ENCODE assay signal across 26 cellular contexts in genomic region chr3:184503647-184504046, GRCh38. TPM values are rescaled to one million over a fixed set of nuclear protein-coding genes. Genes with fewer than 3 reads are reported as not detected.
"Had no signal": no experiment of that assay in that cellular context is flagged by ENCODE, and none has a peak within 500 bp of the region (broad histone marks: within the 10 kb centered on the region; RNA-seq: fewer than 3 reads in every experiment).

No MANE protein-coding gene starts in this region.

- H3K36me3 ChIP-seq: neutrophil, pancreas, suprapubic skin, transverse colon, uterus had no signal

- H3K4me1 Mint-ChIP-seq: activated CD4-positive, alpha-beta T cell treated with anti-CD3 and anti-CD28 coated beads, Interleukin-2, amount 10 ng/mL, durations not matched to agents 24 days and 14 days; activated naive CD4-positive, alpha-beta T cell treated with anti-CD3 and anti-CD28 coated beads, Interleukin-2, amount 10 ng/mL, durations not matched to agents 7 days and 5 days; activated naive CD8-positive, alpha-beta T cell treated with anti-CD3 and anti-CD28 coated beads, Interleukin-2, amount 50 U/mL, for 24 hours; stimulated activated naive CD8-positive, alpha-beta T cell treated with anti-CD3 and anti-CD28 coated beads, Interleukin-15, amount 100 ng/mL, for 72 hours had no signal

- H3K27ac Mint-ChIP-seq: activated CD4-positive, alpha-beta T cell treated with anti-CD3 and anti-CD28 coated beads, Interleukin-2, amount 10 ng/mL, durations not matched to agents 24 days and 14 days; activated CD8-positive, alpha-beta T cell treated with anti-CD3 and anti-CD28 coated beads, Interleukin-2, amount 10 ng/mL, durations not matched to agents 7 days and 5 days; activated naive CD4-positive, alpha-beta T cell treated with anti-CD3 and anti-CD28 coated beads, Interleukin-2, amount 10 ng/mL, durations not matched to agents 7 days and 5 days; activated naive CD8-positive, alpha-beta T cell treated with anti-CD3 and anti-CD28 coated beads, Interleukin-2, amount 50 U/mL, for 24 hours; mesothelial cell of epicardium; natural killer cell treated with Interleukin-12 subunit alpha and Interleukin-12 subunit beta and Interleukin-15 and Interleukin-18, amount 100 ng/mL, for 72 hours; stimulated activated naive CD8-positive, alpha-beta T cell treated with anti-CD3 and anti-CD28 coated beads, Interleukin-15, amount 100 ng/mL, for 72 hours had no signal

- H3K36me3 Mint-ChIP-seq: activated naive CD4-positive, alpha-beta T cell treated with anti-CD3 and anti-CD28 coated beads, Interleukin-2, amount 10 ng/mL, durations not matched to agents 7 days and 5 days; natural killer cell treated with Interleukin-12 subunit alpha and Interleukin-12 subunit beta and Interleukin-15 and Interleukin-18, amount 100 ng/mL, for 72 hours had no signal

- H3K9me3 Mint-ChIP-seq: activated CD4-positive, alpha-beta T cell treated with anti-CD3 and anti-CD28 coated beads, Interleukin-2, amount 10 ng/mL, durations not matched to agents 24 days and 14 days; natural killer cell treated with Interleukin-12 subunit alpha and Interleukin-12 subunit beta and Interleukin-15 and Interleukin-18, amount 100 ng/mL, for 72 hours; stimulated activated naive CD8-positive, alpha-beta T cell treated with anti-CD3 and anti-CD28 coated beads, Interleukin-15, amount 100 ng/mL, for 72 hours had no signal

- DNase-seq: activated CD4-positive, alpha-beta T cell treated with anti-CD3 and anti-CD28 coated beads, Interleukin-2, amount 10 ng/mL, durations not matched to agents 24 days and 14 days; activated CD8-positive, alpha-beta memory T cell treated with anti-CD3 and anti-CD28 coated beads, Interleukin-2, amount 50 U/mL, for 4 hours; activated CD8-positive, alpha-beta T cell treated with anti-CD3 and anti-CD28 coated beads, Interleukin-2, amount 10 ng/mL, durations not matched to agents 7 days and 5 days; activated naive CD4-positive, alpha-beta T cell treated with anti-CD3 and anti-CD28 coated beads, Interleukin-2, amount 10 ng/mL, durations not matched to agents 7 days and 5 days; activated naive CD8-positive, alpha-beta T cell treated with anti-CD3 and anti-CD28 coated beads, Interleukin-2, amount 50 U/mL, for 24 hours; activated T-cell treated with anti-CD3 and anti-CD28 coated beads, Interleukin-2, amount 50 U/mL, for 4 hours; aorta; erythroblast; hypothalamus; pancreas; stimulated activated CD4-positive, alpha-beta T cell treated with anti-CD3 and anti-CD28 coated beads, Interleukin-4, amount 100 ng/mL, for 1 hour; stimulated activated naive CD8-positive, alpha-beta T cell treated with anti-CD3 and anti-CD28 coated beads, Interleukin-15, amount 100 ng/mL, for 72 hours; transverse colon; uterus had no signal

- H3K27me3 ChIP-seq: uterus had no signal

- H3K27ac ChIP-seq: coronary artery, neutrophil, pancreas, suprapubic skin, transverse colon, uterus had no signal

- H3K4me3 Mint-ChIP-seq: activated CD4-positive, alpha-beta T cell treated with anti-CD3 and anti-CD28 coated beads, Interleukin-2, amount 10 ng/mL, durations not matched to agents 24 days and 14 days; activated CD8-positive, alpha-beta T cell treated with anti-CD3 and anti-CD28 coated beads, Interleukin-2, amount 10 ng/mL, durations not matched to agents 7 days and 5 days; activated naive CD4-positive, alpha-beta T cell treated with anti-CD3 and anti-CD28 coated beads, Interleukin-2, amount 10 ng/mL, durations not matched to agents 7 days and 5 days; activated naive CD8-positive, alpha-beta T cell treated with anti-CD3 and anti-CD28 coated beads, Interleukin-2, amount 50 U/mL, for 24 hours; activated T-cell treated with anti-CD3 and anti-CD28 coated beads, Interleukin-2, amount 50 U/mL, for 4 hours; mesothelial cell of epicardium; natural killer cell treated with Interleukin-12 subunit alpha and Interleukin-12 subunit beta and Interleukin-15 and Interleukin-18, amount 100 ng/mL, for 72 hours; stimulated activated naive CD8-positive, alpha-beta T cell treated with anti-CD3 and anti-CD28 coated beads, Interleukin-15, amount 100 ng/mL, for 72 hours had no signal

- H3K4me2 ChIP-seq: smooth muscle cell had no signal

- H3K4me1 ChIP-seq: pancreas, suprapubic skin, transverse colon, uterus had no signal

- ATAC-seq: activated CD8-positive, alpha-beta T cell treated with anti-CD3 and anti-CD28 coated beads, Interleukin-2, amount 10 ng/mL, durations not matched to agents 7 days and 5 days; activated naive CD8-positive, alpha-beta T cell treated with anti-CD3 and anti-CD28 coated beads, Interleukin-2, amount 50 U/mL, for 24 hours; activated T-cell treated with anti-CD3 and anti-CD28 coated beads, Interleukin-2, amount 50 U/mL, for 4 hours; left lobe of liver; natural killer cell treated with Interleukin-12 subunit alpha and Interleukin-12 subunit beta and Interleukin-15 and Interleukin-18, amount 100 ng/mL, for 72 hours; pancreas; sciatic nerve; stimulated activated naive CD8-positive, alpha-beta T cell treated with anti-CD3 and anti-CD28 coated beads, Interleukin-15, amount 100 ng/mL, for 72 hours had no signal

- H3K4me3 ChIP-seq: coronary artery, lung, pancreas, smooth muscle cell, suprapubic skin, transverse colon, uterus had no signal

- H3K9me3 ChIP-seq: neutrophil, pancreas, uterus had no signal

- FAIRE-seq: endometrium, frontal cortex, keratinocyte, pancreas had no signal

RNA-seq across cellular contexts. Expression of gene EPHB3, which starts 57.9 kb away (rescaled TPM):
- total RNA-seq: natural killer cell treated with Interleukin-12 subunit alpha and Interleukin-12 subunit beta and Interleukin-15 and Interleukin-18, amount 100 ng/mL, for 72 hours had no signal
